Comparison of ENCODE assay signal across 8 cellular contexts in genomic region chr20:3890410-3890751, GRCh38. TPM values are rescaled to one million over a fixed set of nuclear protein-coding genes. Genes with fewer than 3 reads are reported as not detected.
DNase-seq lines count a peak whose midpoint lies in the region; ATAC-seq and TF ChIP-seq lines count a peak whose summit lies in the region.

No MANE protein-coding gene starts in this region.

- intact Hi-C loops in tibial artery (cut with DNase I; ENCODE audit: low total_unique reads) = no loop called here

- H3K4me3 ChIP-seq in astrocyte of the cerebellum (ENCODE audit: low read depth, low read length) = peak overlapping the region; percentile 93
- H3K4me3 ChIP-seq in tibial artery = peak overlapping the region; percentile 95 to 100

- no peak for ATAC-seq in GM18519 (IDR thresholded peaks at IDR 0.05; ENCODE audit: low FRiP score, unreplicated experiment)

- no peaks in the 10 kb centered on the region for H3K9me3 ChIP-seq in tibial artery

- peaks cover 0 to 61% (median 43%) of the 10 kb centered on the region in 4 donors for H3K4me1 ChIP-seq in tibial artery

- TF ChIP-seq CTCF in astrocyte of the cerebellum (IDR thresholded peaks at IDR 0.05; ENCODE audit: low read depth, low read length, missing control alignments) (no peak), tibial artery (IDR thresholded peaks at IDR 0.05) (no peak)

- DNase-seq in DMS79 treated with DMSO at 0.1 percent for 48 hours (lab: John Stamatoyannopoulos, UW) (peak; percentile 32), M059J (ENCODE audit: low read depth) (peak; percentile 50), astrocyte of the cerebellum (ENCODE audit: low read depth) (no peak), left kidney (ENCODE audit: low read depth, low spot score) (peak; percentile 61), tibial artery (peak in 1 of 2 donors; percentile 19), globus pallidus (ENCODE audit: low spot score) (no peak), kidney glomerular epithelial cell (lab: John Stamatoyannopoulos, UW) (no peak)

- no peaks in the 10 kb centered on the region for H3K27me3 ChIP-seq in tibial artery

- in situ Hi-C loops in astrocyte of the cerebellum (cut with HindIII; ENCODE audit: low sequenced_read_pairs) = no loop called here

- H3K27ac ChIP-seq in tibial artery = peak overlapping the region; percentile 94 to 97

- no peaks in the 10 kb centered on the region for H3K36me3 ChIP-seq in tibial artery

RNA-seq across cellular contexts. Expression of gene PANK2, which starts 1.2 kb away (rescaled TPM):
- 67.6 and 81.8 TPM in 2 replicates for total RNA-seq in M059J (2014; rRNA removed; shearing (Covaris generic))

RNA-seq across cellular contexts. Expression of gene MAVS, which starts 43.7 kb away (rescaled TPM):
- 20.8 and 39.5 TPM in 2 replicates for total RNA-seq in M059J (2014; rRNA removed; shearing (Covaris generic))

Comparison
In these comparisons a context has a peak if more than half of its experiments do, and no peak if none do; other contexts are left out.
1. DNase-seq: peak in DMS79 treated with DMSO at 0.1 percent for 48 hours (single experiment), M059J (single experiment) and left kidney (single experiment); none in astrocyte of the cerebellum (single experiment), globus pallidus (single experiment) and kidney glomerular epithelial cell (single experiment).